In genomic region chr9:93010696-93011095, GRCh38 we compare ENCODE assay signal across 1 cellular context.
TF ChIP-seq lines count a peak whose summit lies in the region.

No MANE protein-coding gene starts in this region.

TF ChIP-seq in K562, 482 proteins besides CTCF, POLR2A, EP300 and RAD21:
- no peak for TF ChIP-seq ZNF408 (CRISPR knock-in tag; IDR thresholded peaks at IDR 0.05; ENCODE audit: low read depth)
- no peak for TF ChIP-seq BDP1 (IDR thresholded peaks at IDR 0.05; ENCODE audit: insufficient read depth, insufficient read length)
- TF ChIP-seq SOX6 (IDR thresholded peaks at IDR 0.05): no peak
- no peak for TF ChIP-seq MLLT1 (IDR thresholded peaks at IDR 0.05)
- TF ChIP-seq SAFB2 (IDR thresholded peaks at IDR 0.05; ENCODE audit: borderline replicate concordance, low read depth, low read length, severe bottlenecking): no peak
